ENCODE assay signal across 8 cellular contexts in genomic region chr7:76318488-76319353, GRCh38. TPM values are rescaled to one million over a fixed set of nuclear protein-coding genes. Genes with fewer than 3 reads are reported as not detected.
DNase-seq lines count a peak whose midpoint lies in the region; ATAC-seq and TF ChIP-seq lines count a peak whose summit lies in the region.

No MANE protein-coding gene starts in this region.

- peak overlapping the region; percentile 84 for H3K4me3 Mint-ChIP-seq in dendritic cell treated with granulocyte-macrophage colony-stimulating factor and Interleukin-4, amounts not matched to agents 40 ng/mL and 50 ng/mL, for 4 days

- H3K27me3 Mint-ChIP-seq in dendritic cell treated with granulocyte-macrophage colony-stimulating factor and Interleukin-4, amounts not matched to agents 40 ng/mL and 50 ng/mL, for 4 days = peaks cover 2% of the 10 kb centered on the region

- intact Hi-C loops in dendritic cell treated with granulocyte-macrophage colony-stimulating factor and Interleukin-4, amounts not matched to agents 40 ng/mL and 50 ng/mL, for 4 days (cut with micrococcal nuclease) = loop anchor here (1.0 kb wide), 1 partner anchor 41 kb away; no protein-coding TSS in a partner anchor
- intact Hi-C loops in lower leg skin (cut with DNase I; ENCODE audit: low total_unique reads) = no loop called here

- no peaks in the 10 kb centered on the region for H3K9me3 ChIP-seq in BE2C

- H3K27me3 ChIP-seq in BE2C = no peaks in the 10 kb centered on the region

- H3K36me3 Mint-ChIP-seq in dendritic cell treated with granulocyte-macrophage colony-stimulating factor and Interleukin-4, amounts not matched to agents 40 ng/mL and 50 ng/mL, for 4 days (ENCODE audit: low read depth) = peaks cover 47% of the 10 kb centered on the region

- ATAC-seq in GM18907 (IDR thresholded peaks at IDR 0.05; ENCODE audit: unreplicated experiment) (peak; percentile 57), HG03108 (IDR thresholded peaks at IDR 0.05; ENCODE audit: unreplicated experiment) (peak; percentile 37)

- H3K36me3 ChIP-seq in BE2C = peaks cover 12% of the 10 kb centered on the region

- peaks cover 4% of the 10 kb centered on the region for H3K4me1 ChIP-seq in BE2C

- peak overlapping the region; percentile 84 for H3K27ac Mint-ChIP-seq in dendritic cell treated with granulocyte-macrophage colony-stimulating factor and Interleukin-4, amounts not matched to agents 40 ng/mL and 50 ng/mL, for 4 days

- peak; percentile 69 for DNase-seq in BE2C
- DNase-seq in NCI-H345 treated with DMSO at 0.1 percent for 48 hours (lab: John Stamatoyannopoulos, UW; ENCODE audit: unreplicated experiment) = peak; percentile 33
- peak; percentile 84 for DNase-seq in activated CD4-positive, alpha-beta T cell treated with anti-CD3 and anti-CD28 coated beads for 48 hours
- peak; percentile 88 to 96 for DNase-seq in lower leg skin (ENCODE audit: low spot score in 2 of 2)
- DNase-seq in stimulated activated CD8-positive, alpha-beta memory T cell treated with anti-CD3 and anti-CD28 coated beads, Interleukin-12 subunit alpha, Interleukin-12 subunit beta, amount 100 ng/mL, for 4 hours (ENCODE audit: low read depth) = peak; percentile 42

- no peaks in the 10 kb centered on the region for H3K9me3 Mint-ChIP-seq in dendritic cell treated with granulocyte-macrophage colony-stimulating factor and Interleukin-4, amounts not matched to agents 40 ng/mL and 50 ng/mL, for 4 days

- H3K4me1 Mint-ChIP-seq in dendritic cell treated with granulocyte-macrophage colony-stimulating factor and Interleukin-4, amounts not matched to agents 40 ng/mL and 50 ng/mL, for 4 days (ENCODE audit: low read depth) = peaks cover 48% of the 10 kb centered on the region

- TF ChIP-seq CTCF in BE2C (IDR thresholded peaks at IDR 0.05; ENCODE audit: low read depth, low read length) (peak; percentile 38; the same call in 1 of the 2 replicates), lower leg skin (IDR thresholded peaks at IDR 0.05) (no peak)

- no peak for TF ChIP-seq POLR2A in lower leg skin (IDR thresholded peaks at IDR 0.05)

- 4% methylated on average over 25 of the region's 25 CpGs for WGBS in lower leg skin, 2 donors

- H3K4me3 ChIP-seq in BE2C (ENCODE audit: low read depth, low read length) = peak overlapping the region; percentile 66
- H3K4me3 ChIP-seq in lower leg skin (ENCODE audit: low read depth, poor library complexity, severe bottlenecking) = peak overlapping the region; percentile 61

RNA-seq across cellular contexts. Expression of gene HSPB1, which starts 16.2 kb away (rescaled TPM):
- polyA plus RNA-seq in BE2C (2012; ENCODE audit: insufficient read depth, insufficient read length, low read depth) = 659 TPM
- total RNA-seq in lower leg skin = 1,000 to 10,000 TPM; 1,628 to 3,756 (median 2,658) TPM

RNA-seq across cellular contexts. Expression of gene YWHAG, which starts 40.1 kb away (rescaled TPM):
- 288 TPM for polyA plus RNA-seq in BE2C (2012; ENCODE audit: insufficient read depth, insufficient read length, low read depth)
- 10 to 100 TPM; 46.5 to 64.5 (median 56.4) TPM for total RNA-seq in lower leg skin

Comparison
In these comparisons a context has a peak if more than half of its experiments do, and no peak if none do; other contexts are left out.
1. Peak in every context shown above with its lines: DNase-seq, ATAC-seq and H3K4me3 ChIP-seq.
2. DNase-seq: peak in every context shown above with its lines; median percentile 92 in lower leg skin; 84 in activated CD4-positive, alpha-beta T cell treated with anti-CD3 and anti-CD28 coated beads for 48 hours; 69 in BE2C; 42 in stimulated activated CD8-positive, alpha-beta memory T cell treated with anti-CD3 and anti-CD28 coated beads, Interleukin-12 subunit alpha, Interleukin-12 subunit beta, amount 100 ng/mL, for 4 hours; 33 in NCI-H345 treated with DMSO at 0.1 percent for 48 hours.